Comparison of ENCODE assay signal across 15 cellular contexts in genomic region chr12:601976-602699, GRCh38.
"Had no signal": no experiment of that assay in that cellular context is flagged by ENCODE, and none has a peak within 500 bp of the region (broad histone marks: within the 10 kb centered on the region; RNA-seq: fewer than 3 reads in every experiment).

No MANE protein-coding gene starts in this region.

- H3K27me3 ChIP-seq: hepatocyte had no signal

- ATAC-seq: activated T-cell treated with anti-CD3 and anti-CD28 coated beads, Interleukin-2, amount 50 U/mL, for 72 hours; left ventricle myocardium superior; natural killer cell; right cardiac atrium; stimulated activated naive CD8-positive, alpha-beta T cell treated with anti-CD3 and anti-CD28 coated beads, Interleukin-15, Interleukin-2, amounts not matched to agents 100 U/mL and 50 U/mL, for 24 hours; WTC11 had no signal

- H3K4me3 ChIP-seq: hepatocyte had no signal

- H3K27ac ChIP-seq: hepatocyte had no signal

- H3K4me2 ChIP-seq: hepatocyte had no signal

- FAIRE-seq: colon had no signal

- H3K79me2 ChIP-seq: hepatocyte had no signal

- DNase-seq: activated CD4-positive, alpha-beta T cell treated with anti-CD3 and anti-CD28 coated beads for 48 hours; activated CD8-positive, alpha-beta memory T cell treated with anti-CD3 and anti-CD28 coated beads, Interleukin-2, amount 50 U/mL, for 48 hours; activated gamma-delta T cell treated with Interleukin-2 at 50 U/mL for 16 hours; activated T-cell treated with anti-CD3 and anti-CD28 coated beads, Interleukin-2, amount 50 U/mL, for 72 hours; amniotic stem cell; caudate nucleus; erythroblast; left ventricle myocardium superior; mesendoderm; natural killer cell; right cardiac atrium; stimulated activated naive CD8-positive, alpha-beta T cell treated with anti-CD3 and anti-CD28 coated beads, Interleukin-15, Interleukin-2, amounts not matched to agents 100 U/mL and 50 U/mL, for 24 hours had no signal

- H2AFZ ChIP-seq: hepatocyte had no signal
